In the genomic region with DNA sequence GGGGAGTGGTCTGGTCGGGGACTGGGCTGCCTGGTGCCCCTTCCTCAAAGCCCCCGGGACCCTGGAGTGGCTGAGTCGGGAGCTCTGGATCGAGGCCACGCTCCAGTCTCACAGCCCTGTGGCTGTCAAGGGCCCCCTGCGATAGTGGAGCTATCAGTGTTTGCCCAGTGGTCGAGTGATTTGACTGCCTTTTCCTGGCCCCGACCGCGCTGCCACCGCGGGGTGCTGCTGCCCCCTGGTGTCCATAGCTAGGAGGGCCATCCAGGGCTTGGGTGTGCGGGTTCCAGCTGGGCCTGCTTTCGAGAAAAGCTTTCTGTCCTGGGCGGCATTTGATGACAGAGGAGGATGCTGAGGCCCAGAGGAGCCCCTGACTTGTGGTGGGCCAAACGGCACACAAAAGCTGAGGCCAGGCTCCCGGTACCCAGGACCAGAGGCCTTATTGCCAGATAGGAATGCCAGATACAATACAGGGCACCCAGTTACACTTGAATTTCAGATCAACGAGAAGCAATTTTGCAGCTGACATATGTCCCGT, we compare ENCODE assay signal across 8 cellular contexts.
DNase-seq lines count a peak whose midpoint lies in the region; ATAC-seq and TF ChIP-seq lines count a peak whose summit lies in the region.

No MANE protein-coding gene starts in this region.

- H3K27me3 ChIP-seq in GM06990 (replicated peaks; ENCODE audit: control insufficient read depth, insufficient read depth, low read length): no peaks in the 10 kb centered on the region

- DNase-seq in GM06990 (ENCODE audit: extremely low read depth, insufficient read length) (peak; percentile 82), NCI-H1694 treated with DMSO at 0.1 percent for 48 hours (lab: John Stamatoyannopoulos, UW) (peak; percentile 65), T1000 (lab: John Stamatoyannopoulos, UW) (peak; percentile 69), astrocyte of the cerebellum (ENCODE audit: low read depth) (no peak), iPS-NIHi11 (ENCODE audit: low spot score) (peak; percentile 93)
- peak; percentile 64 to 70 for DNase-seq in stimulated activated CD4-positive, alpha-beta T cell treated with anti-CD3 and anti-CD28 coated beads, Interleukin-15, amount 100 ng/mL, for 48 hours (ENCODE audit: low read depth in 2 of 2)

- in situ Hi-C loops in astrocyte of the cerebellum (cut with HindIII; ENCODE audit: low sequenced_read_pairs): loop anchor here (5.0 kb wide), 1 partner anchor 313 kb away; the partner anchor contains the start of gene RRM2

- no peak overlapping the region for H3K4me3 ChIP-seq in GM06990 (replicated peaks; ENCODE audit: low read depth, low read length)
- no peak overlapping the region for H3K4me3 ChIP-seq in astrocyte of the cerebellum (ENCODE audit: low read depth, low read length)

- ATAC-seq in HG02623 (IDR thresholded peaks at IDR 0.05; ENCODE audit: unreplicated experiment): peak; percentile 70
- ATAC-seq in GM21528 (IDR thresholded peaks at IDR 0.05; ENCODE audit: low FRiP score, unreplicated experiment): no peak

- TF ChIP-seq CTCF in GM06990 (IDR thresholded peaks at IDR 0.05; ENCODE audit: insufficient read depth, low read length, poor library complexity, severe bottlenecking) (peak; percentile 97), astrocyte of the cerebellum (IDR thresholded peaks at IDR 0.05; ENCODE audit: low read depth, low read length, missing control alignments) (peak; percentile 96)

- H3K36me3 ChIP-seq in GM06990 (ENCODE audit: control insufficient read depth, insufficient read depth, low read length): peaks cover 6% of the 10 kb centered on the region
